Comparison of ENCODE assay signal across 15 cellular contexts in genomic region chr14:33686218-33686617, GRCh38.
A peak's percentile ranks its signal among the peaks of the same experiment; 100 is the strongest.
DNase-seq lines count a peak whose midpoint lies in the region; ATAC-seq, FAIRE-seq and TF ChIP-seq lines count a peak whose summit lies in the region.
"Had no signal": no experiment of that assay in that cellular context is flagged by ENCODE, and none has a peak within 500 bp of the region (broad histone marks: within the 10 kb centered on the region; RNA-seq: fewer than 3 reads in every experiment).

No MANE protein-coding gene starts in this region.

- H3K27ac ChIP-seq in keratinocyte (ENCODE audit: control insufficient read depth, insufficient read depth, low read length) (peak overlapping the region; percentile 53), thyroid gland (no peak overlapping the region)
- H3K27ac ChIP-seq: HL-60, ovary had no signal

- POLR2A ChIA-PET in BJ (lab: Charles Lee), result no interaction called here

- no peaks in the 10 kb centered on the region for H3K27me3 ChIP-seq in BJ (ENCODE audit: control insufficient read depth, insufficient read depth, low read length)
- no peaks in the 10 kb centered on the region for H3K27me3 ChIP-seq in bronchial epithelial cell (ENCODE audit: control insufficient read depth, insufficient read depth, low read length)
- no peaks in the 10 kb centered on the region for H3K27me3 ChIP-seq in keratinocyte (ENCODE audit: control insufficient read depth, extremely low read depth, insufficient read depth, low read length)
- no peaks in the 10 kb centered on the region for H3K27me3 ChIP-seq in thyroid gland
- H3K27me3 ChIP-seq: ovary had no signal

- CTCF ChIA-PET in BJ (lab: Yijun Ruan, JAX), result no interaction called here

- H3K9me1 ChIP-seq in keratinocyte (ENCODE audit: control insufficient read depth, extremely low read depth, insufficient read depth, low read length), result no peaks in the 10 kb centered on the region

- H3K36me3 ChIP-seq in BJ (ENCODE audit: control insufficient read depth, insufficient read depth, low read length), result no peaks in the 10 kb centered on the region
- no peaks in the 10 kb centered on the region for H3K36me3 ChIP-seq in bronchial epithelial cell (ENCODE audit: control insufficient read depth, insufficient read depth, low read length)
- H3K36me3 ChIP-seq in keratinocyte (ENCODE audit: control insufficient read depth in 2 of 2, extremely low read depth in 1 of 2, insufficient read depth in 2 of 2, low read length in 2 of 2), result no peaks in the 10 kb centered on the region
- H3K36me3 ChIP-seq in thyroid gland, result no peaks in the 10 kb centered on the region
- H3K36me3 ChIP-seq: ovary had no signal

- no peak for FAIRE-seq in bronchial epithelial cell (lab: Jason Lieb, UNC)
- FAIRE-seq in keratinocyte (lab: Jason Lieb, UNC), result peak; percentile 26

- no peak overlapping the region for H3K9ac ChIP-seq in keratinocyte (ENCODE audit: control insufficient read depth, extremely low read depth, insufficient read depth, low read length)

- 87 to 92% methylated on average over 3 of the region's 3 CpGs for WGBS in thyroid gland, 2 donors

- DNase-seq in BJ (ENCODE audit: low read depth) (peak; percentile 87), LHCN-M2 (ENCODE audit: low read depth) (peak; percentile 77), bronchial epithelial cell (ENCODE audit: low read depth) (peak; percentile 79), keratinocyte (ENCODE audit: low read depth, low spot score) (peak; percentile 48), thyroid gland (no peak)
- no peak for DNase-seq in activated CD8-positive, alpha-beta memory T cell treated with anti-CD3 and anti-CD28 coated beads, Interleukin-2, amount 50 U/mL, for 48 hours
- DNase-seq: activated CD4-positive, alpha-beta T cell treated with anti-CD3 and anti-CD28 coated beads for 1 hour; midbrain; NCI-H1930; NCI-H526 treated with DMSO at 0.1 percent for 48 hours; ovary had no signal

- no peak for TF ChIP-seq POLR2A in thyroid gland (IDR thresholded peaks at IDR 0.05)

- TF ChIP-seq CTCF in BJ (IDR thresholded peaks at IDR 0.05; ENCODE audit: insufficient read depth, low read depth, low read length) (no peak), bronchial epithelial cell (IDR thresholded peaks at IDR 0.05; ENCODE audit: insufficient read depth, low read length, severe bottlenecking) (no peak), keratinocyte (optimal IDR thresholded peaks at IDR 0.05 in 1 of 3, IDR thresholded peaks at IDR 0.05 in 1 of 3, conservative IDR thresholded peaks at IDR 0.05 in 1 of 3; ENCODE audit: extremely low read depth in 1 of 3, insufficient read depth in 2 of 3, low read length in 3 of 3) (no peak), thyroid gland (IDR thresholded peaks at IDR 0.05) (no peak)

- H2AFZ ChIP-seq in keratinocyte (ENCODE audit: control insufficient read depth, low read length), result peak overlapping the region; percentile 70

- no peaks in the 10 kb centered on the region for H3K79me2 ChIP-seq in keratinocyte (ENCODE audit: control insufficient read depth, insufficient read depth, low read length)

- H3K4me2 ChIP-seq in keratinocyte (ENCODE audit: control insufficient read depth, extremely low read depth, insufficient read depth, low read depth, low read length), result peak overlapping the region; percentile 31

- H3K4me1 ChIP-seq in keratinocyte (ENCODE audit: control insufficient read depth, extremely low read depth, insufficient read depth, low read length) (peaks cover 23% of the 10 kb centered on the region), thyroid gland (no peaks in the 10 kb centered on the region)

- ATAC-seq in HG03457 (IDR thresholded peaks at IDR 0.05; ENCODE audit: unreplicated experiment) (no peak), GM18511 (IDR thresholded peaks at IDR 0.05; ENCODE audit: unreplicated experiment) (no peak)
- ATAC-seq: Panc1 had no signal

- intact Hi-C loops in thyroid gland (cut with DNase I), result no loop called here

- H3K9me3 ChIP-seq in keratinocyte (ENCODE audit: control insufficient read depth, low read depth, low read length), result no peaks in the 10 kb centered on the region
- H3K9me3 ChIP-seq in thyroid gland, result no peaks in the 10 kb centered on the region
- H3K9me3 ChIP-seq: ovary had no signal

- H4K20me1 ChIP-seq in keratinocyte (ENCODE audit: control insufficient read depth, extremely low read depth, insufficient read depth, low read length), result no peaks in the 10 kb centered on the region

- dilution Hi-C loops in keratinocyte (cut with MboI; ENCODE audit: extremely low pct_ligation_motif_present, low sequenced_read_pairs), result no loop called here

- H3K4me3 ChIP-seq in BJ (ENCODE audit: low read depth, low read length) (no peak overlapping the region), bronchial epithelial cell (ENCODE audit: low read depth, low read length) (no peak overlapping the region), keratinocyte (ENCODE audit: control insufficient read depth in 2 of 3, extremely low read depth in 1 of 3, insufficient read depth in 2 of 3, low read depth in 1 of 3, low read length in 3 of 3) (no peak overlapping the region), thyroid gland (replicated peaks in 1 of 3) (no peak overlapping the region)
- H3K4me3 ChIP-seq: ovary had no signal

Comparison
In these comparisons a context has a peak if more than half of its experiments do, and no peak if none do; other contexts are left out.
1. DNase-seq: peak in BJ (single experiment), LHCN-M2 (single experiment), bronchial epithelial cell (single experiment) and keratinocyte (single experiment); none in activated CD8-positive, alpha-beta memory T cell treated with anti-CD3 and anti-CD28 coated beads, Interleukin-2, amount 50 U/mL, for 48 hours (single experiment) and thyroid gland (0 of 2).